ENCODE assay signal across 12 cellular contexts in genomic region chr5:143850050-143850713, GRCh38. TPM values are rescaled to one million over a fixed set of nuclear protein-coding genes. Genes with fewer than 3 reads are reported as not detected.
A peak's percentile ranks its signal among the peaks of the same experiment; 100 is the strongest.
DNase-seq lines count a peak whose midpoint lies in the region; ATAC-seq and TF ChIP-seq lines count a peak whose summit lies in the region.
"Had no signal": no experiment of that assay in that cellular context is flagged by ENCODE, and none has a peak within 500 bp of the region (broad histone marks: within the 10 kb centered on the region; RNA-seq: fewer than 3 reads in every experiment).

No MANE protein-coding gene starts in this region.

- H3K36me3 Mint-ChIP-seq in activated T-helper 1 cell treated with anti-CD3 and anti-CD28 coated beads, Interleukin-12 subunit alpha, Interleukin-12 subunit beta, Interleukin-2, Interleukin-4 antibody, amounts not matched to agents 30 ng/mL and 10 ng/mL and 1 ng/mL, durations not matched to agents 14 hours and 24 hours and 36 hours (ENCODE audit: low read depth): no peaks in the 10 kb centered on the region

- H3K27me3 Mint-ChIP-seq in activated T-helper 1 cell treated with anti-CD3 and anti-CD28 coated beads, Interleukin-12 subunit alpha, Interleukin-12 subunit beta, Interleukin-2, Interleukin-4 antibody, amounts not matched to agents 30 ng/mL and 10 ng/mL and 1 ng/mL, durations not matched to agents 14 hours and 24 hours and 36 hours (ENCODE audit: insufficient read depth): peaks cover 5% of the 10 kb centered on the region

- no peak overlapping the region for H3K4me2 ChIP-seq in parathyroid adenoma (ENCODE audit: low read length)

- H3K27ac Mint-ChIP-seq in activated T-helper 1 cell treated with anti-CD3 and anti-CD28 coated beads, Interleukin-12 subunit alpha, Interleukin-12 subunit beta, Interleukin-2, Interleukin-4 antibody, amounts not matched to agents 30 ng/mL and 10 ng/mL and 1 ng/mL, durations not matched to agents 14 hours and 24 hours and 36 hours: no peak overlapping the region
- H3K27ac Mint-ChIP-seq: activated T-helper 2 cell treated with anti-CD3 and anti-CD28 coated beads, Interferon-gamma antibody, Interleukin-2, Interleukin-4, amounts not matched to agents 10 μg/mL and 5 μg/mL and 100 μg/mL, durations not matched to agents 14 hours and 24 hours and 36 hours had no signal

- H3K27ac ChIP-seq in parathyroid adenoma: no peak overlapping the region
- H3K27ac ChIP-seq: cardiac muscle cell, neutrophil had no signal

- H3K27me3 ChIP-seq in parathyroid adenoma (ENCODE audit: control insufficient read depth, insufficient read depth, low read length): no peaks in the 10 kb centered on the region
- H3K27me3 ChIP-seq: cardiac muscle cell, neutrophil had no signal

- no peak overlapping the region for H3K9ac ChIP-seq in parathyroid adenoma

- H2AFZ ChIP-seq in parathyroid adenoma: peak overlapping the region; percentile 8

- TF ChIP-seq CTCF in parathyroid adenoma (IDR thresholded peaks at IDR 0.05): no peak

- H3K4me3 Mint-ChIP-seq in activated T-helper 1 cell treated with anti-CD3 and anti-CD28 coated beads, Interleukin-12 subunit alpha, Interleukin-12 subunit beta, Interleukin-2, Interleukin-4 antibody, amounts not matched to agents 30 ng/mL and 10 ng/mL and 1 ng/mL, durations not matched to agents 14 hours and 24 hours and 36 hours: no peak overlapping the region

- no peak overlapping the region for H3K4me3 ChIP-seq in parathyroid adenoma (ENCODE audit: low read depth, low read length)
- H3K4me3 ChIP-seq: cardiac muscle cell had no signal

- no peaks in the 10 kb centered on the region for H3K36me3 ChIP-seq in parathyroid adenoma (ENCODE audit: control insufficient read depth, insufficient read depth, low read length)
- H3K36me3 ChIP-seq: cardiac muscle cell, neutrophil had no signal

- peaks cover 5% of the 10 kb centered on the region for H3K9me3 Mint-ChIP-seq in activated T-helper 1 cell treated with anti-CD3 and anti-CD28 coated beads, Interleukin-12 subunit alpha, Interleukin-12 subunit beta, Interleukin-2, Interleukin-4 antibody, amounts not matched to agents 30 ng/mL and 10 ng/mL and 1 ng/mL, durations not matched to agents 14 hours and 24 hours and 36 hours
- H3K9me3 Mint-ChIP-seq: activated T-helper 2 cell treated with anti-CD3 and anti-CD28 coated beads, Interferon-gamma antibody, Interleukin-2, Interleukin-4, amounts not matched to agents 10 μg/mL and 5 μg/mL and 100 μg/mL, durations not matched to agents 14 hours and 24 hours and 36 hours had no signal

- H3K4me1 ChIP-seq in parathyroid adenoma: peaks cover 4% of the 10 kb centered on the region

- no peaks in the 10 kb centered on the region for H3K4me1 Mint-ChIP-seq in activated T-helper 1 cell treated with anti-CD3 and anti-CD28 coated beads, Interleukin-12 subunit alpha, Interleukin-12 subunit beta, Interleukin-2, Interleukin-4 antibody, amounts not matched to agents 30 ng/mL and 10 ng/mL and 1 ng/mL, durations not matched to agents 14 hours and 24 hours and 36 hours (ENCODE audit: low read depth)

- no peaks in the 10 kb centered on the region for H3K9me3 ChIP-seq in parathyroid adenoma (ENCODE audit: control insufficient read depth, low read length)
- H3K9me3 ChIP-seq: neutrophil had no signal

- H3K79me2 ChIP-seq in parathyroid adenoma: no peaks in the 10 kb centered on the region

- ATAC-seq in GM18858 (IDR thresholded peaks at IDR 0.05; ENCODE audit: unreplicated experiment): peak; percentile 55
- peak; percentile 75 for ATAC-seq in GM21786 (IDR thresholded peaks at IDR 0.05; ENCODE audit: unreplicated experiment)

- intact Hi-C loops in activated T-helper 1 cell treated with anti-CD3 and anti-CD28 coated beads, Interleukin-12 subunit alpha, Interleukin-12 subunit beta, Interleukin-2, Interleukin-4 antibody, amounts not matched to agents 30 ng/mL and 10 ng/mL and 1 ng/mL, durations not matched to agents 14 hours and 24 hours and 36 hours (cut with micrococcal nuclease): no loop called here

- DNase-seq in LoVo (ENCODE audit: low spot score) (peak; percentile 9), NOMO-1 treated with dmso at 0.1 percent for 144 hours (lab: John Stamatoyannopoulos, UW; ENCODE audit: unreplicated experiment) (no peak), NCI-H2227 (lab: John Stamatoyannopoulos, UW; ENCODE audit: unreplicated experiment) (no peak), NCI-H774 (lab: John Stamatoyannopoulos, UW) (no peak)
- no peak for DNase-seq in activated T-helper 1 cell treated with anti-CD3 and anti-CD28 coated beads, Interleukin-12 subunit alpha, Interleukin-12 subunit beta, Interleukin-2, Interleukin-4 antibody, amounts not matched to agents 30 ng/mL and 10 ng/mL and 1 ng/mL, durations not matched to agents 14 hours and 24 hours and 36 hours (ENCODE audit: low spot score)
- DNase-seq: stimulated activated CD4-positive, alpha-beta T cell treated with anti-CD3 and anti-CD28 coated beads, Interleukin-2, amount 100 ng/mL, for 24 hours had no signal

RNA-seq across cellular contexts. Expression of gene HMHB1, which starts 38.2 kb away (rescaled TPM):
- total RNA-seq in activated T-helper 1 cell treated with anti-CD3 and anti-CD28 coated beads, Interleukin-12 subunit alpha, Interleukin-12 subunit beta, Interleukin-2, Interleukin-4 antibody, amounts not matched to agents 30 ng/mL and 10 ng/mL and 1 ng/mL, durations not matched to agents 14 hours and 24 hours and 36 hours: 0.69 and 0.83 TPM in 2 replicates
- total RNA-seq: activated T-helper 2 cell treated with anti-CD3 and anti-CD28 coated beads, Interferon-gamma antibody, Interleukin-2, Interleukin-4, amounts not matched to agents 10 μg/mL and 5 μg/mL and 100 μg/mL, durations not matched to agents 14 hours and 24 hours and 36 hours; cardiac muscle cell had no signal
